1 cellular context compared by ENCODE assay signal in genomic region chr12:124480469-124481256, GRCh38.
A peak's percentile ranks its signal among the peaks of the same experiment; 100 is the strongest.
TF ChIP-seq lines count a peak whose summit lies in the region.

No MANE protein-coding gene starts in this region.

TF ChIP-seq in GM12878, 131 proteins besides CTCF, POLR2A, EP300 and RAD21 (continued from another document and continues in another):
- TF ChIP-seq BCLAF1 (IDR thresholded peaks at IDR 0.05) (no peak), ZNF622 (IDR thresholded peaks at IDR 0.05) (no peak), DPF2 (IDR thresholded peaks at IDR 0.05) (no peak; the same call in 1 of the 2 replicates), MXI1 (IDR thresholded peaks at IDR 0.05; ENCODE audit: low read depth, low read length) (peak; percentile 81), SUZ12 (IDR thresholded peaks at IDR 0.05; ENCODE audit: unreplicated experiment) (no peak), KAT2A (conservative IDR thresholded peaks at IDR 0.05; ENCODE audit: control insufficient read depth, low read depth, low read length) (no peak), RBBP5 (conservative IDR thresholded peaks at IDR 0.05) (no peak), MYC (IDR thresholded peaks at IDR 0.05; ENCODE audit: insufficient read depth, insufficient read length, insufficient replicate concordance, low read length, severe bottlenecking) (no peak), ZNF687 (IDR thresholded peaks at IDR 0.05) (no peak), SMAD1 (IDR thresholded peaks at IDR 0.05; ENCODE audit: low read depth, partially characterized antibody) (no peak), STAT3 (IDR thresholded peaks at IDR 0.05; ENCODE audit: low read depth, low read length) (no peak), TAF1 (IDR thresholded peaks at IDR 0.05; ENCODE audit: borderline replicate concordance, low read depth, low read length) (no peak), ZNF384 (IDR thresholded peaks at IDR 0.05; ENCODE audit: borderline replicate concordance, low read depth, low read length) (no peak), IKZF1 (conservative IDR thresholded peaks at IDR 0.05) (peak; percentile 82), E4F1 (IDR thresholded peaks at IDR 0.05; ENCODE audit: borderline replicate concordance, partially characterized antibody) (no peak), RUNX3 (IDR thresholded peaks at IDR 0.05; ENCODE audit: low read length) (peak; percentile 98), IRF5 (IDR thresholded peaks at IDR 0.05; ENCODE audit: borderline replicate concordance) (no peak), CHD4 (IDR thresholded peaks at IDR 0.05) (no peak), NKRF (conservative IDR thresholded peaks at IDR 0.05) (0 out of 2 replicates have a peak, but pooled peaks have one; percentile 35), CREM (IDR thresholded peaks at IDR 0.05; ENCODE audit: low read depth) (peak; percentile 42; the same call in 1 of the 2 replicates), CBFB (IDR thresholded peaks at IDR 0.05; ENCODE audit: low read depth) (peak; percentile 78; the same call in 1 of the 2 replicates), SRF (IDR thresholded peaks at IDR 0.05; ENCODE audit: low read depth in 2 of 2, low read length in 2 of 2) (no peak), BCL3 (IDR thresholded peaks at IDR 0.05; ENCODE audit: borderline replicate concordance, insufficient read depth, low read depth, low read length, poor library complexity, severe bottlenecking) (peak; percentile 19), CEBPB (IDR thresholded peaks at IDR 0.05; ENCODE audit: borderline replicate concordance in 1 of 2, low read depth in 2 of 2, low read length in 2 of 2) (no peak), PAX8 (IDR thresholded peaks at IDR 0.05) (no peak), CEBPZ (IDR thresholded peaks at IDR 0.05; ENCODE audit: low read depth, low read length) (no peak), PKNOX1 (IDR thresholded peaks at IDR 0.05) (no peak), ZBTB4 (CRISPR knock-in tag; IDR thresholded peaks at IDR 0.05) (no peak), NBN (IDR thresholded peaks at IDR 0.05) (peak; percentile 62; the same call in 1 of the 2 replicates), BHLHE40 (IDR thresholded peaks at IDR 0.05; ENCODE audit: borderline replicate concordance in 1 of 2, low read depth in 2 of 2, low read length in 1 of 2) (peak in 1 of 2 experiments; percentile 58; a peak in 2 of 4 replicates), TCF7 (IDR thresholded peaks at IDR 0.05; ENCODE audit: borderline replicate concordance) (no peak), IRF4 (IDR thresholded peaks at IDR 0.05; ENCODE audit: low read depth, low read length) (peak; percentile 68; the same call in 1 of the 2 replicates), TCF3 (IDR thresholded peaks at IDR 0.05; ENCODE audit: borderline replicate concordance, insufficient read depth, low read depth, low read length) (no peak), NR2F1 (conservative IDR thresholded peaks at IDR 0.05) (peak; percentile 67), ASH2L (IDR thresholded peaks at IDR 0.05; ENCODE audit: borderline replicate concordance, low read depth) (no peak), NFXL1 (IDR thresholded peaks at IDR 0.05; ENCODE audit: borderline replicate concordance) (no peak)
